Comparison of ENCODE assay signal across 1 cellular context in the genomic region with DNA sequence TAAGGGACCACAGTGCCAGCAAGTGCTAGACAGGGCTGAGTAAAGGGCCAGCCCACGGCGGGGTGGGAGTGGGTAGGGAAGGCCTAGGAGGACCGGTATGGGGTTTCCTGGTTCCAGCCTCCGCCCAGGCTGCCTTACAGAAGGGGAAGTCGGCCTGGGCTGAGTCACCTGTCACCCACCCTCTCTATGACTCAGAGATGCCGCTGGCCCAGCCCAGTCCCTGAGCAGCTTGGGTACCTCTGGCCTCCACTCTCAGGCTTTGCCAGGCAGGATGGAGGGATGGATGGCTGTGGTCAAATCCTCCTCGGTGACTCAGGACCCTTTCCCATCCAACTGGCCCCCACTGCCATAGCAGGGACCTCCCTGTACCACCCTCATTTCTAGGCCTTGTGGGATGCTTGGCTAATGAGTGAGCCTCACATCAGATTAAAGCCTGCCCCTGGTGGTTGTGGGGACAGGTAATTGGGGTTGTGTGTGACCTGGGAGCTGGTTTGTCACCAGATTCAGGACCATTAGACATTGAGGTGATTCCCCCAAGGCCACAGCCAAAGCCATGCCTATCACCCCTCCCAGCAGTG.
TF ChIP-seq lines count a peak whose summit lies in the region.

No MANE protein-coding gene starts in this region.

TF ChIP-seq in WTC11, 78 proteins besides CTCF, POLR2A, EP300 and RAD21 (continued from another document):
- no peak for TF ChIP-seq SOX15 (CRISPR knock-in tag; IDR thresholded peaks at IDR 0.05)
TF ChIP-seq in WTC11: peak in this region for 0.
